ENCODE assay signal across 10 cellular contexts in genomic region chr12:54126696-54127537, GRCh38.
DNase-seq lines count a peak whose midpoint lies in the region; ATAC-seq and TF ChIP-seq lines count a peak whose summit lies in the region.
"Had no signal": no experiment of that assay in that cellular context is flagged by ENCODE, and none has a peak within 500 bp of the region (broad histone marks: within the 10 kb centered on the region; RNA-seq: fewer than 3 reads in every experiment).

No MANE protein-coding gene starts in this region.

- no peak overlapping the region for H3K9ac ChIP-seq in liver (ENCODE audit: low read depth in 1 of 2, low read length in 2 of 2)

- no peak overlapping the region for H3K27ac Mint-ChIP-seq in activated CD4-positive, alpha-beta T cell treated with anti-CD3 and anti-CD28 coated beads for 36 hours
- H3K27ac Mint-ChIP-seq in central memory CD8-positive, alpha-beta T cell (ENCODE audit: low read depth): no peak overlapping the region
- no peak overlapping the region for H3K27ac Mint-ChIP-seq in T-helper 2 cell treated with Interferon-gamma antibody and Interleukin-4, amounts not matched to agents 5 μg/mL and 100 μg/mL, for 36 hours
- H3K27ac Mint-ChIP-seq: T-helper 1 cell treated with Interleukin-12 subunit alpha and Interleukin-12 subunit beta and Interleukin-4 antibody, amounts not matched to agents 30 μg/mL and 1 μg/mL, for 36 hours had no signal

- CTCF ChIA-PET in activated CD4-positive, alpha-beta T cell treated with anti-CD3 and anti-CD28 coated beads for 36 hours (lab: Charles Lee): interaction anchor here (1.9 kb wide), 1 partner anchor 46 kb away, joined by 5 read pairs; no protein-coding TSS in a partner anchor

- H3K27ac ChIP-seq in liver (ENCODE audit: low read depth in 1 of 2, low read length in 2 of 2): peak overlapping the region in 1 of 2 donors; percentile 38
- H3K27ac ChIP-seq in thoracic aorta: peak overlapping the region; percentile 87 to 89
- H3K27ac ChIP-seq: C4-2B had no signal

- TF ChIP-seq CTCF in liver (IDR thresholded peaks at IDR 0.05; ENCODE audit: low read depth, low read length, missing input control): no peak
- no peak for TF ChIP-seq CTCF in thoracic aorta (IDR thresholded peaks at IDR 0.05)

- no peaks in the 10 kb centered on the region for H3K9me3 Mint-ChIP-seq in activated CD4-positive, alpha-beta T cell treated with anti-CD3 and anti-CD28 coated beads for 36 hours (ENCODE audit: low read depth)
- H3K9me3 Mint-ChIP-seq in central memory CD8-positive, alpha-beta T cell: no peaks in the 10 kb centered on the region
- no peaks in the 10 kb centered on the region for H3K9me3 Mint-ChIP-seq in T-helper 2 cell treated with Interferon-gamma antibody and Interleukin-4, amounts not matched to agents 5 μg/mL and 100 μg/mL, for 36 hours
- H3K9me3 Mint-ChIP-seq: T-helper 1 cell treated with Interleukin-12 subunit alpha and Interleukin-12 subunit beta and Interleukin-4 antibody, amounts not matched to agents 30 μg/mL and 1 μg/mL, for 36 hours had no signal

- H3K9me3 ChIP-seq in liver (ENCODE audit: control insufficient read depth in 4 of 4, low read length in 3 of 4) (no peaks in the 10 kb centered on the region), thoracic aorta (no peaks in the 10 kb centered on the region)

- WGBS in liver: 13% methylated on average over 31 of the region's 31 CpGs

- H3K4me3 Mint-ChIP-seq in activated CD4-positive, alpha-beta T cell treated with anti-CD3 and anti-CD28 coated beads for 36 hours: no peak overlapping the region
- H3K4me3 Mint-ChIP-seq in central memory CD8-positive, alpha-beta T cell: peak overlapping the region; percentile 65
- H3K4me3 Mint-ChIP-seq in T-helper 2 cell treated with Interferon-gamma antibody and Interleukin-4, amounts not matched to agents 5 μg/mL and 100 μg/mL, for 36 hours: no peak overlapping the region
- H3K4me3 Mint-ChIP-seq: T-helper 1 cell treated with Interleukin-12 subunit alpha and Interleukin-12 subunit beta and Interleukin-4 antibody, amounts not matched to agents 30 μg/mL and 1 μg/mL, for 36 hours had no signal

- TF ChIP-seq RAD21 in liver (IDR thresholded peaks at IDR 0.05): no peak

- POLR2A ChIA-PET in activated CD4-positive, alpha-beta T cell treated with anti-CD3 and anti-CD28 coated beads for 36 hours (lab: Charles Lee): no interaction called here

- H3K36me3 ChIP-seq in liver (ENCODE audit: control insufficient read depth in 4 of 4, insufficient read depth in 3 of 4, low read depth in 1 of 4, low read length in 3 of 4): no peaks in the 10 kb centered on the region
- no peaks in the 10 kb centered on the region for H3K36me3 ChIP-seq in thoracic aorta

- H3K27me3 Mint-ChIP-seq in activated CD4-positive, alpha-beta T cell treated with anti-CD3 and anti-CD28 coated beads for 36 hours: peaks cover 63% of the 10 kb centered on the region
- peaks cover 77% of the 10 kb centered on the region for H3K27me3 Mint-ChIP-seq in central memory CD8-positive, alpha-beta T cell
- peaks cover 87% of the 10 kb centered on the region for H3K27me3 Mint-ChIP-seq in T-helper 2 cell treated with Interferon-gamma antibody and Interleukin-4, amounts not matched to agents 5 μg/mL and 100 μg/mL, for 36 hours (ENCODE audit: low read depth)

- H3K27me3 ChIP-seq in liver (ENCODE audit: control insufficient read depth in 4 of 4, insufficient read depth in 4 of 4, low read length in 3 of 4): peaks cover 0 to 7% (median 0%) of the 10 kb centered on the region in 4 donors
- no peaks in the 10 kb centered on the region for H3K27me3 ChIP-seq in thoracic aorta (replicated peaks; ENCODE audit: insufficient read depth)

- peak; percentile 60 for ATAC-seq in activated CD4-positive, alpha-beta T cell treated with anti-CD3 and anti-CD28 coated beads for 36 hours
- no peak for ATAC-seq in central memory CD8-positive, alpha-beta T cell (replicated peaks; ENCODE audit: extremely low read depth, poor library complexity, severe bottlenecking)
- peak; percentile 82 for ATAC-seq in thoracic aorta (ENCODE audit: insufficient number of reproducible peaks, low FRiP score, low read depth)

- no peaks in the 10 kb centered on the region for H3K36me3 Mint-ChIP-seq in activated CD4-positive, alpha-beta T cell treated with anti-CD3 and anti-CD28 coated beads for 36 hours (ENCODE audit: low read depth)
- no peaks in the 10 kb centered on the region for H3K36me3 Mint-ChIP-seq in central memory CD8-positive, alpha-beta T cell (ENCODE audit: insufficient read depth)
- no peaks in the 10 kb centered on the region for H3K36me3 Mint-ChIP-seq in T-helper 2 cell treated with Interferon-gamma antibody and Interleukin-4, amounts not matched to agents 5 μg/mL and 100 μg/mL, for 36 hours (ENCODE audit: low read depth)

- DNase-seq in activated CD4-positive, alpha-beta T cell treated with anti-CD3 and anti-CD28 coated beads for 36 hours: peak; percentile 37
- no peak for DNase-seq in activated CD4-positive, alpha-beta T cell treated with anti-CD3 and anti-CD28 coated beads for 4 hours
- DNase-seq in central memory CD8-positive, alpha-beta T cell (ENCODE audit: low spot score in 2 of 2): no peak
- peak; percentile 45 for DNase-seq in thoracic aorta (ENCODE audit: low spot score)
- no peak for DNase-seq in NCI-H1092 treated with DMSO at 0.1 percent for 48 hours (lab: John Stamatoyannopoulos, UW)
- no peak for DNase-seq in GDM1 (lab: John Stamatoyannopoulos, UW)
- no peak for DNase-seq in T-helper 2 cell treated with Interferon-gamma antibody and Interleukin-4, amounts not matched to agents 5 μg/mL and 100 μg/mL, for 36 hours (ENCODE audit: low spot score)

- H3K4me3 ChIP-seq in liver (ENCODE audit: low read depth in 1 of 3, low read length in 3 of 3) (peak overlapping the region in 2 of 3 donors; percentile 10 to 48), thoracic aorta (peak overlapping the region; percentile 81)

- peaks cover 10% of the 10 kb centered on the region for H3K4me1 Mint-ChIP-seq in activated CD4-positive, alpha-beta T cell treated with anti-CD3 and anti-CD28 coated beads for 36 hours
- peaks cover 14% of the 10 kb centered on the region for H3K4me1 Mint-ChIP-seq in central memory CD8-positive, alpha-beta T cell
- peaks cover 7% of the 10 kb centered on the region for H3K4me1 Mint-ChIP-seq in T-helper 2 cell treated with Interferon-gamma antibody and Interleukin-4, amounts not matched to agents 5 μg/mL and 100 μg/mL, for 36 hours (ENCODE audit: low read depth)

- H3K4me1 ChIP-seq in liver (ENCODE audit: control insufficient read depth in 4 of 4, insufficient read depth in 4 of 4, low read length in 3 of 4) (peaks cover 3 to 9% (median 5%) of the 10 kb centered on the region in 4 donors), thoracic aorta (ENCODE audit: control insufficient read depth in 1 of 2, low read depth in 2 of 2) (peaks cover 2 to 29% of the 10 kb centered on the region in 2 donors)

- intact Hi-C loops in activated CD4-positive, alpha-beta T cell treated with anti-CD3 and anti-CD28 coated beads for 36 hours (cut with DNase I, micrococcal nuclease): no loop called here

TF ChIP-seq in liver, 16 proteins besides CTCF, POLR2A, EP300 and RAD21 (continues in another document):
- TF ChIP-seq MAX (IDR thresholded peaks at IDR 0.05) (no peak), GABPA (IDR thresholded peaks at IDR 0.05 in 1 of 2, conservative IDR thresholded peaks at IDR 0.05 in 1 of 2) (no peak), FOXA1 (IDR thresholded peaks at IDR 0.05) (no peak), EGR1 (IDR thresholded peaks at IDR 0.05; ENCODE audit: low read depth in 2 of 2) (no peak), HNF4A (conservative IDR thresholded peaks at IDR 0.05) (no peak), FOXA2 (IDR thresholded peaks at IDR 0.05) (no peak), YY1 (IDR thresholded peaks at IDR 0.05) (no peak), RXRA (IDR thresholded peaks at IDR 0.05) (no peak), NR2F2 (IDR thresholded peaks at IDR 0.05) (no peak), ZBTB33 (IDR thresholded peaks at IDR 0.05) (no peak), SP1 (IDR thresholded peaks at IDR 0.05) (no peak), ATF3 (IDR thresholded peaks at IDR 0.05) (no peak)

Comparison
In these comparisons a context has a peak if more than half of its experiments do, and no peak if none do; other contexts are left out.
1. DNase-seq: peak in activated CD4-positive, alpha-beta T cell treated with anti-CD3 and anti-CD28 coated beads for 36 hours (single experiment) and thoracic aorta (single experiment); none in activated CD4-positive, alpha-beta T cell treated with anti-CD3 and anti-CD28 coated beads for 4 hours (0 of 2), central memory CD8-positive, alpha-beta T cell (0 of 2), NCI-H1092 treated with DMSO at 0.1 percent for 48 hours (single experiment), GDM1 (single experiment) and T-helper 2 cell treated with Interferon-gamma antibody and Interleukin-4, amounts not matched to agents 5 μg/mL and 100 μg/mL, for 36 hours (single experiment).